In the genomic region with DNA sequence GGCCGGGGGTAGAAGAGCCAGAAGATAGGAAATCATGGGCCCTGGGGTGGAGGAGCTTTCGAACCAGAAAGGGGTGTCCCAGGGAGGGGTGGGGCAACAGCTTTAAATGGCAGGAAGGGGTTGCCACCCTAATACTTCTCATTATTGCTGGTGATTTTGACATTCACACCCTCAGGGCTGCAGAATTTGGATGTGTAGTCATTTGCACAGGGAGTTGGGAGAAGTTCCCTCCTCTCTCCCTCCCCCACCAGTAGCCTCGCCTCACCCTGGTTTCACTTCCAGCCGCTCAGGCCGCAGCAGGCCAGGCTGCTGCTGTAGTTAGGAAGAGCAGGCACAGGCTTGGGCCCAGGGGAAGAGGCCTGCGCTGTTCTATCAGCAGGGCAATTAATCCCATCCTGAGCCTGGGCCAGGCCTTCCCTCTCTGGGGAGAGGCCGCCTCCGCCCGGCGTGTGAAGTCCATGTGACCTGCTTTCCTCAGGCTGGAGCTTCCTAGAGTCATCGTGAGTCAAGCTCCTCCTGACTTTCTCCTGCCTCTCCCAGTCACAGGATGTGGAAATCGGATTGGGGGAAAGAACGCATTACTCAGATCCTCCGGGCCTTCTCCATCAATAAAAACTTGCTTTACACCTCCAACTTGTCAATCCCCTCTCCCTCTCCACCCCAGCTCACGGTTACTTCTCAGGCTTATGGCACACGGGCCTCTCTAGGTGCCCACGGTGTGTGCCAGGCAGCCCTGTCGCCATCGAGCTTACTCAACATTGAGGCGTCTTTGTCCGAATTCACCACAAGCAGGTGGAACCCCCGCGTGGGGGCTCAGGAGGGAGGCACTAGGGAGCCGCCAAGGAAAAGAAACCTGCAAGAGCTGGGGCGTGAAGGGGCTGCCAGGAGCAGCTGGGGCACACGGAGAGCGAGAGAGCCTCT, we compare ENCODE assay signal across 8 cellular contexts. TPM values are rescaled to one million over a fixed set of nuclear protein-coding genes. Genes with fewer than 3 reads are reported as not detected.
DNase-seq lines count a peak whose midpoint lies in the region; ATAC-seq and TF ChIP-seq lines count a peak whose summit lies in the region.

No MANE protein-coding gene starts in this region.

- peak; percentile 83 for ATAC-seq in PC-3

- H3K9me3 ChIP-seq in PC-3 (ENCODE audit: low read length) (no peaks in the 10 kb centered on the region), esophagus squamous epithelium (no peaks in the 10 kb centered on the region), A673 (ENCODE audit: low read depth, low read length, poor library complexity, severe bottlenecking) (no peaks in the 10 kb centered on the region)

- 12 to 23% methylated on average over 6 to 14 of the region's 27 CpGs for WGBS in esophagus squamous epithelium, 2 donors

- H3K27ac ChIP-seq in PC-3 (ENCODE audit: low read length) (peak overlapping the region; percentile 97), esophagus squamous epithelium (peak overlapping the region; percentile 78 to 95 (median 92)), A673 (ENCODE audit: low read depth, low read length, poor library complexity, severe bottlenecking) (no peak overlapping the region)

- H3K79me2 ChIP-seq in PC-3 (ENCODE audit: low read length), result no peaks in the 10 kb centered on the region

- TF ChIP-seq CTCF in PC-3 (conservative IDR thresholded peaks at IDR 0.05; ENCODE audit: low read depth, low read length) (no peak), esophagus squamous epithelium (IDR thresholded peaks at IDR 0.05) (no peak), A673 (conservative IDR thresholded peaks at IDR 0.05; ENCODE audit: low read depth, low read length) (no peak)

- intact Hi-C loops in PC-3 (cut with micrococcal nuclease) (loop anchor here (5.0 kb wide), 2 partner anchors 86 to 721 kb away; no protein-coding TSS in a partner anchor), esophagus squamous epithelium (cut with DNase I) (no loop called here), A673 (cut with micrococcal nuclease; ENCODE audit: unreplicated experiment) (no loop called here)

- POLR2A ChIA-PET in PC-3 (lab: Charles Lee; ENCODE audit: unreplicated experiment) (interaction anchor here (0.5 to 1.0 kb wide), 6 partner anchors 169 to 762 kb away, joined by 3 to 9 read pairs (median 4); no protein-coding TSS in a partner anchor), A673 (lab: Charles Lee; ENCODE audit: low non-redundant PET) (no interaction called here)

- TSS peak; percentile 96 for BruUV-seq in PC-3 (replicated peaks; lab: Mats Ljungman, UMichigan)
- no TSS peak for BruUV-seq in A673 (replicated peaks; lab: Mats Ljungman, UMichigan)

- peak overlapping the region; percentile 56; the same call in 1 of the 2 replicates for H2AFZ ChIP-seq in PC-3 (ENCODE audit: low read length)

- H4K20me1 ChIP-seq in PC-3 (ENCODE audit: low read length), result no peaks in the 10 kb centered on the region

- no peaks in the 10 kb centered on the region for H3K9me2 ChIP-seq in PC-3 (replicated peaks; ENCODE audit: low read length)

- peaks cover 71% of the 10 kb centered on the region for H3K4me1 ChIP-seq in PC-3 (ENCODE audit: insufficient read depth, low read length)
- H3K4me1 ChIP-seq in esophagus squamous epithelium, result peaks cover 29 to 64% (median 47%) of the 10 kb centered on the region in 3 donors
- no peaks in the 10 kb centered on the region for H3K4me1 ChIP-seq in A673 (ENCODE audit: insufficient read depth, low read length, poor library complexity, severe bottlenecking)

- DNase-seq in GM03348 (ENCODE audit: low spot score) (peak; percentile 95), PC-3 (peak; percentile 98), esophagus squamous epithelium (lab: John Stamatoyannopoulos, UW) (peak; percentile 45), myocyte (ENCODE audit: low read depth) (peak; percentile 96), NCI-H526 treated with DMSO at 0.1 percent for 48 hours (lab: John Stamatoyannopoulos, UW) (no peak), A673 (ENCODE audit: low spot score) (no peak), NCI-H146 treated with DMSO at 0.1 percent for 48 hours (lab: John Stamatoyannopoulos, UW; ENCODE audit: unreplicated experiment) (no peak)
- DNase-seq in activated effector memory CD4-positive, alpha-beta T cell treated with Interleukin-2 at 50 U/mL for 16 hours, result no peak

- H3K27me3 ChIP-seq in PC-3 (ENCODE audit: low read length) (no peaks in the 10 kb centered on the region), esophagus squamous epithelium (no peaks in the 10 kb centered on the region), A673 (replicated peaks; ENCODE audit: insufficient read depth, low read depth, low read length, poor library complexity) (peaks cover 4% of the 10 kb centered on the region)

- H3K4me2 ChIP-seq in PC-3 (ENCODE audit: low read length), result peak overlapping the region; percentile 74

- no peaks in the 10 kb centered on the region for H3K36me3 ChIP-seq in PC-3 (ENCODE audit: low read depth, low read length)
- H3K36me3 ChIP-seq in esophagus squamous epithelium, result no peaks in the 10 kb centered on the region
- no peaks in the 10 kb centered on the region for H3K36me3 ChIP-seq in A673 (ENCODE audit: insufficient read depth, low read length, poor library complexity, severe bottlenecking)

- TF ChIP-seq POLR2A in esophagus squamous epithelium (IDR thresholded peaks at IDR 0.05), result peak in 1 of 4 donors; percentile 29

- H3K4me3 ChIP-seq in PC-3 (ENCODE audit: low read length) (peak overlapping the region; percentile 29; the same call in 1 of the 2 replicates), esophagus squamous epithelium (peak overlapping the region in 3 of 4 donors; percentile 4 to 41 (median 6)), A673 (ENCODE audit: low read depth, low read length, poor library complexity, severe bottlenecking) (no peak overlapping the region)

- H3F3A ChIP-seq in PC-3 (ENCODE audit: low read length, unreplicated experiment), result peaks cover 20% of the 10 kb centered on the region

- CTCF ChIA-PET in PC-3 (lab: Charles Lee), result interaction anchor here (0.5 kb wide), 1 partner anchor 85 kb away, joined by 4 read pairs; no protein-coding TSS in a partner anchor
- CTCF ChIA-PET in A673 (lab: Charles Lee), result no interaction called here

- peak overlapping the region; percentile 78 for H3K9ac ChIP-seq in PC-3 (ENCODE audit: low read length)

RNA-seq across cellular contexts. Expression of gene ADTRP, which starts 7.8 kb away (rescaled TPM):
- 2.0 TPM in 1 of 2 replicates, not detected in the other for total RNA-seq in PC-3 (2014; rRNA removed)
- 1 to 10 TPM in 2 of 4 donors, under 1 TPM in 2; 0.76 to 2.5 (median 1.6) TPM for total RNA-seq in esophagus squamous epithelium
- total RNA-seq in myocyte, result 0.26 and 1.2 TPM in 2 replicates
- 2.0 TPM for polyA plus RNA-seq in myocyte (2012)
- total RNA-seq in A673 (2021), result not detected in 2 replicates

Comparison
In these comparisons a context has a peak if more than half of its experiments do, and no peak if none do; other contexts are left out.
1. DNase-seq: peak in GM03348 (single experiment), PC-3 (single experiment), esophagus squamous epithelium (single experiment) and myocyte (single experiment); none in NCI-H526 treated with DMSO at 0.1 percent for 48 hours (single experiment), A673 (single experiment), NCI-H146 treated with DMSO at 0.1 percent for 48 hours (single experiment) and activated effector memory CD4-positive, alpha-beta T cell treated with Interleukin-2 at 50 U/mL for 16 hours (single experiment).